14 cellular contexts compared by ENCODE assay signal in genomic region chr9:21506910-21507795, GRCh38. TPM values are rescaled to one million over a fixed set of nuclear protein-coding genes. Genes with fewer than 3 reads are reported as not detected.
A peak's percentile ranks its signal among the peaks of the same experiment; 100 is the strongest.
DNase-seq lines count a peak whose midpoint lies in the region; ATAC-seq, FAIRE-seq and TF ChIP-seq lines count a peak whose summit lies in the region.
"Had no signal": no experiment of that assay in that cellular context is flagged by ENCODE, and none has a peak within 500 bp of the region (broad histone marks: within the 10 kb centered on the region; RNA-seq: fewer than 3 reads in every experiment).

No MANE protein-coding gene starts in this region.

- POLR2A ChIA-PET in HEK293 (lab: Yijun Ruan, JAX) = no interaction called here

- H3K4me3 ChIP-seq in HEK293 (ENCODE audit: low read depth, low read length) = no peak overlapping the region
- H3K4me3 ChIP-seq: thoracic aorta had no signal

- peaks cover 5% of the 10 kb centered on the region for H3K4me1 ChIP-seq in HEK293 (ENCODE audit: control insufficient read depth, insufficient read depth, low read length)

- no peak for ATAC-seq in left ventricle myocardium superior
- ATAC-seq in HG03460 (IDR thresholded peaks at IDR 0.05; ENCODE audit: unreplicated experiment) = no peak
- ATAC-seq in HG03432 (IDR thresholded peaks at IDR 0.05; ENCODE audit: unreplicated experiment) = no peak

- H3K36me3 ChIP-seq in HEK293 (ENCODE audit: control insufficient read depth in 2 of 2, insufficient read depth in 1 of 2, low read length in 2 of 2) = no peaks in the 10 kb centered on the region
- H3K36me3 ChIP-seq: thoracic aorta had no signal

- DNase-seq in amniotic stem cell (lab: John Stamatoyannopoulos, UW) = peak; percentile 67
- peak; percentile 86 for DNase-seq in glomerular visceral epithelial cell (ENCODE audit: extremely low spot score)
- peak; percentile 19 for DNase-seq in urothelium cell line (ENCODE audit: low spot score)
- DNase-seq in left ventricle myocardium superior = no peak
- DNase-seq: activated CD4-positive, alpha-beta T cell treated with anti-CD3 and anti-CD28 coated beads, Interleukin-2, amount 10 ng/mL, durations not matched to agents 7 days and 5 days; activated naive CD4-positive, alpha-beta T cell treated with anti-CD3 and anti-CD28 coated beads, Interleukin-2, amount 10 ng/mL, durations not matched to agents 7 days and 5 days; MV-4-11; NCI-H446 treated with DMSO at 0.1 percent for 48 hours had no signal

- FAIRE-seq in urothelium cell line (lab: Jason Lieb, UNC) = no peak

- no peaks in the 10 kb centered on the region for H3K9me3 ChIP-seq in HEK293 (ENCODE audit: control insufficient read depth, insufficient read depth, low read depth, low read length)
- H3K9me3 ChIP-seq: thoracic aorta had no signal

- H3K27ac ChIP-seq in HEK293 (ENCODE audit: extremely low read depth, low read depth, low read length) = no peak overlapping the region
- H3K27ac ChIP-seq: thoracic aorta had no signal

- intact Hi-C loops in left ventricle myocardium superior (cut with micrococcal nuclease) = no loop called here

- TF ChIP-seq CTCF in HEK293 (tag by site-specific recombination; IDR thresholded peaks at IDR 0.05) = no peak

- CTCF ChIA-PET in HEK293 (lab: Yijun Ruan, JAX) = interaction anchor here (0.6 kb wide), 1 partner anchor 65 kb away, joined by 4 read pairs; no protein-coding TSS in a partner anchor

TF ChIP-seq in HEK293, 187 proteins besides CTCF, POLR2A, EP300 and RAD21:
- TF ChIP-seq ZNF660 (tag by site-specific recombination; IDR thresholded peaks at IDR 0.05) (peak; percentile 70), ZNF292 (tag by site-specific recombination; IDR thresholded peaks at IDR 0.05; ENCODE audit: borderline replicate concordance, low read depth) (no peak), PRDM6 (tag by site-specific recombination; IDR thresholded peaks at IDR 0.05) (0 out of 2 replicates have a peak, but pooled peaks have one; percentile 20)

RNA-seq across cellular contexts. Expression of gene IFNE, which starts 25.0 kb away (rescaled TPM):
- total RNA-seq in left ventricle myocardium superior = not detected
- total RNA-seq: activated CD4-positive, alpha-beta T cell treated with anti-CD3 and anti-CD28 coated beads, Interleukin-2, amount 10 ng/mL, durations not matched to agents 7 days and 5 days; G401; SK-MEL-5; thoracic aorta had no signal
